Comparison of ENCODE assay signal across 8 cellular contexts in genomic region chr15:75029378-75030022, GRCh38. TPM values are rescaled to one million over a fixed set of nuclear protein-coding genes. Genes with fewer than 3 reads are reported as not detected.
DNase-seq lines count a peak whose midpoint lies in the region; ATAC-seq lines count a peak whose summit lies in the region.

No MANE protein-coding gene starts in this region.

- ATAC-seq in HG02798 (IDR thresholded peaks at IDR 0.05; ENCODE audit: poor library complexity, unreplicated experiment) (peak; percentile 76), HG03139 (IDR thresholded peaks at IDR 0.05; ENCODE audit: unreplicated experiment) (no peak)
- ATAC-seq in activated CD4-positive, alpha-beta T cell treated with anti-CD3 and anti-CD28 coated beads for 36 hours = peak; percentile 92
- ATAC-seq in central memory CD8-positive, alpha-beta T cell (replicated peaks; ENCODE audit: extremely low read depth, poor library complexity, severe bottlenecking) = peak; percentile 86

- H3K4me3 Mint-ChIP-seq in activated CD4-positive, alpha-beta T cell treated with anti-CD3 and anti-CD28 coated beads for 36 hours = no peak overlapping the region
- no peak overlapping the region for H3K4me3 Mint-ChIP-seq in central memory CD8-positive, alpha-beta T cell

- H3K27me3 Mint-ChIP-seq in activated CD4-positive, alpha-beta T cell treated with anti-CD3 and anti-CD28 coated beads for 36 hours = no peaks in the 10 kb centered on the region
- H3K27me3 Mint-ChIP-seq in central memory CD8-positive, alpha-beta T cell = no peaks in the 10 kb centered on the region

- POLR2A ChIA-PET in activated CD4-positive, alpha-beta T cell treated with anti-CD3 and anti-CD28 coated beads for 36 hours (lab: Charles Lee) = interaction anchor here (0.6 to 1.3 kb wide), 2 partner anchors 175 to 425 kb away, joined by 3 to 7 read pairs; no protein-coding TSS in a partner anchor

- DNase-seq in DMS53 (lab: John Stamatoyannopoulos, UW) (peak; percentile 81), NCI-H446 treated with DMSO at 0.1 percent for 48 hours (lab: John Stamatoyannopoulos, UW) (peak; percentile 55), kidney glomerular epithelial cell (lab: John Stamatoyannopoulos, UW) (peak; percentile 57)
- peak; percentile 94 for DNase-seq in activated CD4-positive, alpha-beta T cell treated with anti-CD3 and anti-CD28 coated beads for 36 hours
- DNase-seq in central memory CD8-positive, alpha-beta T cell (ENCODE audit: low spot score in 2 of 2) = peak; percentile 77 to 89
- DNase-seq in stimulated activated CD4-positive, alpha-beta T cell treated with anti-CD3 and anti-CD28 coated beads, Interleukin-15, amount 100 ng/mL, for 48 hours (ENCODE audit: low read depth in 2 of 2) = peak; percentile 70 to 84

- CTCF ChIA-PET in activated CD4-positive, alpha-beta T cell treated with anti-CD3 and anti-CD28 coated beads for 36 hours (lab: Charles Lee) = interaction anchor here (0.6 to 6.8 kb wide), 17 partner anchors 10 to 1037 kb away, joined by 3 to 64 read pairs (median 3); partner anchors contain the start of gene C15orf39

- H3K4me1 Mint-ChIP-seq in activated CD4-positive, alpha-beta T cell treated with anti-CD3 and anti-CD28 coated beads for 36 hours = peaks cover 15% of the 10 kb centered on the region
- H3K4me1 Mint-ChIP-seq in central memory CD8-positive, alpha-beta T cell = peaks cover 16% of the 10 kb centered on the region

- intact Hi-C loops in activated CD4-positive, alpha-beta T cell treated with anti-CD3 and anti-CD28 coated beads for 36 hours (cut with DNase I, micrococcal nuclease) = loop anchor here (1.0 to 10.0 kb wide), 4 partner anchors 175 to 655 kb away; no protein-coding TSS in a partner anchor

- no peaks in the 10 kb centered on the region for H3K9me3 Mint-ChIP-seq in activated CD4-positive, alpha-beta T cell treated with anti-CD3 and anti-CD28 coated beads for 36 hours (ENCODE audit: low read depth)
- H3K9me3 Mint-ChIP-seq in central memory CD8-positive, alpha-beta T cell = no peaks in the 10 kb centered on the region

- no peak overlapping the region for H3K27ac Mint-ChIP-seq in activated CD4-positive, alpha-beta T cell treated with anti-CD3 and anti-CD28 coated beads for 36 hours
- H3K27ac Mint-ChIP-seq in central memory CD8-positive, alpha-beta T cell (ENCODE audit: low read depth) = peak overlapping the region; percentile 37

- H3K36me3 Mint-ChIP-seq in activated CD4-positive, alpha-beta T cell treated with anti-CD3 and anti-CD28 coated beads for 36 hours (ENCODE audit: low read depth) = peaks cover 12% of the 10 kb centered on the region
- H3K36me3 Mint-ChIP-seq in central memory CD8-positive, alpha-beta T cell (ENCODE audit: insufficient read depth) = peaks cover 2% of the 10 kb centered on the region

RNA-seq across cellular contexts. Expression of gene PPCDC, which starts 6.1 kb away (rescaled TPM):
- total RNA-seq in activated CD4-positive, alpha-beta T cell treated with anti-CD3 and anti-CD28 coated beads for 36 hours = 10 to 100 TPM; 23.3 to 24.0 TPM

RNA-seq across cellular contexts. Expression of gene SCAMP5, which starts 34.1 kb away (rescaled TPM):
- 1 to 10 TPM; 3.9 to 4.5 TPM for total RNA-seq in activated CD4-positive, alpha-beta T cell treated with anti-CD3 and anti-CD28 coated beads for 36 hours
